Comparison of ENCODE assay signal across 9 cellular contexts in genomic region chr6:32107447-32107846, GRCh38. TPM values are rescaled to one million over a fixed set of nuclear protein-coding genes. Genes with fewer than 3 reads are reported as not detected.
DNase-seq lines count a peak whose midpoint lies in the region; ATAC-seq and TF ChIP-seq lines count a peak whose summit lies in the region.
"Had no signal": no experiment of that assay in that cellular context is flagged by ENCODE, and none has a peak within 500 bp of the region (broad histone marks: within the 10 kb centered on the region; RNA-seq: fewer than 3 reads in every experiment).

No MANE protein-coding gene starts in this region.

- no peaks in the 10 kb centered on the region for H3K36me3 ChIP-seq in upper lobe of right lung

- peak; percentile 32 for DNase-seq in LHCN-M2 (ENCODE audit: low read depth)
- DNase-seq in myocyte (ENCODE audit: low read depth): peak; percentile 31
- no peak for DNase-seq in upper lobe of right lung
- DNase-seq in DMS79 treated with DMSO at 0.1 percent for 48 hours (lab: John Stamatoyannopoulos, UW): no peak
- DNase-seq in DMS114 treated with DMSO at 0.1 percent for 48 hours (lab: John Stamatoyannopoulos, UW; ENCODE audit: unreplicated experiment): no peak
- DNase-seq in stimulated activated CD4-positive, alpha-beta T cell treated with anti-CD3 and anti-CD28 coated beads, Interleukin-1b, Interleukin-23, amount 100 ng/mL, for 48 hours: no peak

- intact Hi-C loops in upper lobe of right lung (cut with DNase I): no loop called here

- H3K9me3 ChIP-seq in upper lobe of right lung: no peaks in the 10 kb centered on the region

- peaks cover 38% of the 10 kb centered on the region for H3K4me1 ChIP-seq in upper lobe of right lung

- peak overlapping the region; percentile 62 for H3K4me3 ChIP-seq in upper lobe of right lung

- no peak for TF ChIP-seq CTCF in upper lobe of right lung (IDR thresholded peaks at IDR 0.05)

- H3K27ac ChIP-seq in cingulate gyrus (ENCODE audit: low read depth, low read length) (peak overlapping the region; percentile 60), upper lobe of right lung (peak overlapping the region; percentile 84)
- H3K27ac ChIP-seq: HL-60 had no signal

- H3K27me3 ChIP-seq in upper lobe of right lung: no peaks in the 10 kb centered on the region

- peak; percentile 6 for ATAC-seq in upper lobe of right lung

RNA-seq across cellular contexts. Expression of gene TNXB, which starts 1.7 kb away (rescaled TPM):
- total RNA-seq in LHCN-M2 (2014; rRNA removed) (under 0.01 and 0.06 TPM in 2 replicates), myocyte (0.16 and 0.36 TPM in 2 replicates), upper lobe of right lung (162 TPM)
- polyA plus RNA-seq in LHCN-M2 (2012): 0.09 TPM
- 0.39 TPM for polyA plus RNA-seq in myocyte (2012)

RNA-seq across cellular contexts. Expression of gene ATF6B, which starts 20.6 kb away (rescaled TPM):
- total RNA-seq in LHCN-M2 (2014; rRNA removed): 29.8 and 34.7 TPM in 2 replicates
- 71.0 TPM for polyA plus RNA-seq in LHCN-M2 (2012)
- 26.4 and 34.7 TPM in 2 replicates for total RNA-seq in myocyte
- 81.3 TPM for polyA plus RNA-seq in myocyte (2012)
- total RNA-seq in upper lobe of right lung: 78.1 TPM

RNA-seq across cellular contexts. Expression of gene FKBPL, which starts 22.6 kb away (rescaled TPM):
- total RNA-seq in LHCN-M2 (2014; rRNA removed) (8.4 and 8.9 TPM in 2 replicates), myocyte (4.7 and 6.8 TPM in 2 replicates), upper lobe of right lung (4.3 TPM)
- 6.7 TPM for polyA plus RNA-seq in LHCN-M2 (2012)
- polyA plus RNA-seq in myocyte (2012): 6.8 TPM

RNA-seq across cellular contexts. Expression of gene PRRT1, which starts 44.3 kb away (rescaled TPM):
- total RNA-seq in LHCN-M2 (2014; rRNA removed) (0.06 TPM in 1 of 2 replicates, not detected in the other), myocyte (not detected in 2 replicates), upper lobe of right lung (1.4 TPM)
- polyA plus RNA-seq in LHCN-M2 (2012): 0.29 TPM
- 1.1 TPM for polyA plus RNA-seq in myocyte (2012)
- total RNA-seq: kidney epithelial cell had no signal

RNA-seq across cellular contexts. Expression of gene PPT2, which starts 46.5 kb away (rescaled TPM):
- total RNA-seq in LHCN-M2 (2014; rRNA removed) (15.5 and 19.3 TPM in 2 replicates), myocyte (20.4 and 33.4 TPM in 2 replicates), upper lobe of right lung (19.2 TPM)
- 8.9 TPM for polyA plus RNA-seq in LHCN-M2 (2012)
- polyA plus RNA-seq in myocyte (2012): 24.5 TPM

Comparison
In these comparisons a context has a peak if more than half of its experiments do, and no peak if none do; other contexts are left out.
1. DNase-seq: peak in LHCN-M2 (single experiment) and myocyte (single experiment); none in upper lobe of right lung (single experiment), DMS79 treated with DMSO at 0.1 percent for 48 hours (single experiment), DMS114 treated with DMSO at 0.1 percent for 48 hours (single experiment) and stimulated activated CD4-positive, alpha-beta T cell treated with anti-CD3 and anti-CD28 coated beads, Interleukin-1b, Interleukin-23, amount 100 ng/mL, for 48 hours (single experiment).
2. RNA of gene TNXB, which starts 1.7 kb away (total RNA-seq): 162 TPM in upper lobe of right lung (single experiment); 0.16 to 0.36 TPM in myocyte and under 0.01 to 0.06 TPM in LHCN-M2; every median in the first group is over 100 times any median in the second.